14 cellular contexts compared by ENCODE assay signal in the genomic region with DNA sequence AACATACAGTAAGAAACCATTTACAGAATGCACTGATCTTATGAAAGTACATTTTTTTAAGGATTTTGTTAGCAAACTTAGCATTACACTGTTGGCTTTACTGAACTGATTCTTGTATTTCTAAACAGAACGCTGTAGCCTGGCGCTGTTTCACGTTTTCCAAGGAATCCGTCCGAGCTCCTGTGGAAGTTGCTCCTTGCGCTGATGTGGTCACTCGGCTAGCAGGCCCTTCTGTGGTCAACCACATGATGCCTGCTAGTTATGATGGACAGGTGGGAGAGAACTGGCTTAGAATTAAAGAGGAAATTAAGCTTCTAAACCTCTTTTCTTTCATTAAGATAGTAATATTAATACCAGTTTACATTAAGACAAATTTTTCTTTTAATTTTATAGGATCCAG.
DNase-seq lines count a peak whose midpoint lies in the region; ATAC-seq and TF ChIP-seq lines count a peak whose summit lies in the region.
"Had no signal": no experiment of that assay in that cellular context is flagged by ENCODE, and none has a peak within 500 bp of the region (broad histone marks: within the 10 kb centered on the region; RNA-seq: fewer than 3 reads in every experiment).

No MANE protein-coding gene starts in this region.

- H3K27ac Mint-ChIP-seq in activated T-cell treated with anti-CD3 and anti-CD28 coated beads, Interleukin-2, amount 50 U/mL, for 24 hours, result peak overlapping the region; percentile 55
- H3K27ac Mint-ChIP-seq in stimulated activated effector memory CD8-positive, alpha-beta T cell treated with anti-CD3 and anti-CD28 coated beads, Interleukin-12 subunit alpha, Interleukin-12 subunit beta, amount 100 ng/mL, for 72 hours, result no peak overlapping the region

- no peak for ATAC-seq in GM18505 (IDR thresholded peaks at IDR 0.05; ENCODE audit: unreplicated experiment)
- no peak for ATAC-seq in stimulated activated effector memory CD8-positive, alpha-beta T cell treated with anti-CD3 and anti-CD28 coated beads, Interleukin-12 subunit alpha, Interleukin-12 subunit beta, amount 100 ng/mL, for 72 hours
- ATAC-seq: HCT116 had no signal

- no peaks in the 10 kb centered on the region for H3K9me3 Mint-ChIP-seq in activated T-cell treated with anti-CD3 and anti-CD28 coated beads, Interleukin-2, amount 50 U/mL, for 24 hours
- no peaks in the 10 kb centered on the region for H3K9me3 Mint-ChIP-seq in stimulated activated effector memory CD8-positive, alpha-beta T cell treated with anti-CD3 and anti-CD28 coated beads, Interleukin-12 subunit alpha, Interleukin-12 subunit beta, amount 100 ng/mL, for 72 hours
- H3K9me3 Mint-ChIP-seq: CD4-positive, alpha-beta memory T cell had no signal

- no peaks in the 10 kb centered on the region for H3K27me3 Mint-ChIP-seq in activated T-cell treated with anti-CD3 and anti-CD28 coated beads, Interleukin-2, amount 50 U/mL, for 24 hours
- H3K27me3 Mint-ChIP-seq: CD4-positive, alpha-beta memory T cell had no signal

- no peak for TF ChIP-seq POLR2A in GM18505 (IDR thresholded peaks at IDR 0.05; ENCODE audit: borderline replicate concordance, extremely low read depth, insufficient read depth, insufficient read length)

- no peak overlapping the region for H3K4me3 Mint-ChIP-seq in activated T-cell treated with anti-CD3 and anti-CD28 coated beads, Interleukin-2, amount 50 U/mL, for 24 hours
- no peak overlapping the region for H3K4me3 Mint-ChIP-seq in stimulated activated effector memory CD8-positive, alpha-beta T cell treated with anti-CD3 and anti-CD28 coated beads, Interleukin-12 subunit alpha, Interleukin-12 subunit beta, amount 100 ng/mL, for 72 hours
- H3K4me3 Mint-ChIP-seq: CD4-positive, alpha-beta memory T cell had no signal

- H3K36me3 Mint-ChIP-seq in activated T-cell treated with anti-CD3 and anti-CD28 coated beads, Interleukin-2, amount 50 U/mL, for 24 hours (ENCODE audit: low read depth), result peaks cover 96% of the 10 kb centered on the region
- peaks cover 93% of the 10 kb centered on the region for H3K36me3 Mint-ChIP-seq in stimulated activated effector memory CD8-positive, alpha-beta T cell treated with anti-CD3 and anti-CD28 coated beads, Interleukin-12 subunit alpha, Interleukin-12 subunit beta, amount 100 ng/mL, for 72 hours

- H3K4me1 Mint-ChIP-seq in activated T-cell treated with anti-CD3 and anti-CD28 coated beads, Interleukin-2, amount 50 U/mL, for 24 hours (ENCODE audit: low read depth), result peaks cover 19% of the 10 kb centered on the region
- H3K4me1 Mint-ChIP-seq in stimulated activated effector memory CD8-positive, alpha-beta T cell treated with anti-CD3 and anti-CD28 coated beads, Interleukin-12 subunit alpha, Interleukin-12 subunit beta, amount 100 ng/mL, for 72 hours, result peaks cover 11% of the 10 kb centered on the region

- no peak for DNase-seq in activated T-cell treated with anti-CD3 and anti-CD28 coated beads, Interleukin-2, amount 50 U/mL, for 24 hours
- DNase-seq in activated T-cell treated with anti-CD3 and anti-CD28 coated beads, Interleukin-2, amount 50 U/mL, for 1 hour, result no peak
- peak; percentile 43 for DNase-seq in amniotic epithelial cell (ENCODE audit: low read depth)
- peak; percentile 78 for DNase-seq in myocyte (ENCODE audit: low read depth)
- no peak for DNase-seq in NCI-H2107 treated with DMSO at 0.1 percent for 48 hours (lab: John Stamatoyannopoulos, UW; ENCODE audit: unreplicated experiment)
- DNase-seq in stimulated activated effector memory CD8-positive, alpha-beta T cell treated with anti-CD3 and anti-CD28 coated beads, Interleukin-12 subunit alpha, Interleukin-12 subunit beta, amount 100 ng/mL, for 72 hours (ENCODE audit: low spot score in 2 of 2), result no peak
- DNase-seq: BE2C; CD4-positive, alpha-beta memory T cell; COR-L47; DMS153; DMS79 treated with DMSO at 0.1 percent for 48 hours; EL had no signal

Comparison
In these comparisons a context has a peak if more than half of its experiments do, and no peak if none do; other contexts are left out.
1. DNase-seq: peak in amniotic epithelial cell (single experiment) and myocyte (single experiment); none in activated T-cell treated with anti-CD3 and anti-CD28 coated beads, Interleukin-2, amount 50 U/mL, for 24 hours (single experiment), activated T-cell treated with anti-CD3 and anti-CD28 coated beads, Interleukin-2, amount 50 U/mL, for 1 hour (single experiment), NCI-H2107 treated with DMSO at 0.1 percent for 48 hours (single experiment) and stimulated activated effector memory CD8-positive, alpha-beta T cell treated with anti-CD3 and anti-CD28 coated beads, Interleukin-12 subunit alpha, Interleukin-12 subunit beta, amount 100 ng/mL, for 72 hours (0 of 2).